Comparison of ENCODE assay signal across 8 cellular contexts in the genomic region with DNA sequence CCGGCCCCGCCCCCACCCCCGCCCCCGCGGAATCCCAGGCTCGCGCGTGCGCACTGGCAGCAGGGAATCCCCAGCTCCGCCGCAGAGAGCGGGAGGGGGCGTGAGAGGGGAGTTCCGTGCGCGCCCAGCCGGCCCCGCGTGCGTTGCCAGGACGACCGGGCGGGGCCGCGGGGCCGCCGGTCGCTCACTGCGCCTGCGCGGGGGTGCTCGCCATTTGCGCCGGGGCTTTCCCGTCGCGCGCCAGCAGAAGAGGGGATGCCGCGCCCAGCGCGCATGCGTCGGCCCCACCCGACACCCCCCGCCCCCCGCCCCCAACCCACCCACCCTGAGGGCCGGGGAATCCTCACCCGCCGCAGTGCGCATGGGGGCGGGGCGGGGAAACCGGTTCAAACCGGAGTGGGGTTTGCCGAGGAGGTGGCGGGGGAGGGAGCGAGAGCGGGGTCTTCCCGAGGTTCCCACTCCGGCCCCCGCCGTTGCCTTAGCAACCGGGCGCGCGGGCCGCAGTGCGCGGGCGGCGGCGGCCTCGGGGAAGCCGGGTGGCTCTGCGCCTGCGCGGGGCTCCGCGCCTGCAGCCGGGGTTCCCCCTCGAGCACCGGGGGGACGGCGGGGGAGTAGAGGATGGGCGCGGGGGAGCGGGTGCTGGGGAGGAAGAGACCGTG. TPM values are rescaled to one million over a fixed set of nuclear protein-coding genes. Genes with fewer than 3 reads are reported as not detected.
A peak's percentile ranks its signal among the peaks of the same experiment; 100 is the strongest.
DNase-seq lines count a peak whose midpoint lies in the region; ATAC-seq and TF ChIP-seq lines count a peak whose summit lies in the region.

No MANE protein-coding gene starts in this region.

- intact Hi-C loops in uterus (cut with DNase I; ENCODE audit: low total_unique reads): loop anchor here (5.0 kb wide), 1 partner anchor 49 kb away; no protein-coding TSS in a partner anchor

- peaks cover 38% of the 10 kb centered on the region for H3K4me1 Mint-ChIP-seq in T-helper 17 cell

- peak; percentile 100 for DNase-seq in GM13977 (ENCODE audit: low spot score)
- peak; percentile 69 for DNase-seq in NCI-H187 treated with DMSO at 0.1 percent for 48 hours (lab: John Stamatoyannopoulos, UW)
- DNase-seq in T-helper 17 cell: peak; percentile 96 to 99 (median 98)
- peak; percentile 90 for DNase-seq in amniotic stem cell (lab: John Stamatoyannopoulos, UW)
- DNase-seq in right atrium auricular region (ENCODE audit: low spot score): peak; percentile 87
- DNase-seq in uterus: peak; percentile 89 to 93

- H3K27me3 ChIP-seq in right atrium auricular region: peaks cover 16 to 27% of the 10 kb centered on the region in 2 donors
- peaks cover 31% of the 10 kb centered on the region for H3K27me3 ChIP-seq in rectal smooth muscle tissue (ENCODE audit: control insufficient read depth, insufficient read depth, low read length)
- H3K27me3 ChIP-seq in uterus: peaks cover 16 to 25% of the 10 kb centered on the region in 2 donors

- peak overlapping the region; percentile 88 for H3K4me3 Mint-ChIP-seq in T-helper 17 cell

- peak overlapping the region; percentile 43 to 70 for H3K27ac ChIP-seq in right atrium auricular region
- H3K27ac ChIP-seq in rectal smooth muscle tissue (ENCODE audit: low read depth, low read length): no peak overlapping the region
- peak overlapping the region; percentile 78 to 80 for H3K27ac ChIP-seq in uterus

- TF ChIP-seq POLR2A in uterus (IDR thresholded peaks at IDR 0.05): no peak

- TF ChIP-seq CTCF in GM13977 (IDR thresholded peaks at IDR 0.05; ENCODE audit: extremely low read depth, insufficient read depth, missing control alignments): no peak
- no peak for TF ChIP-seq CTCF in right atrium auricular region (IDR thresholded peaks at IDR 0.05)
- TF ChIP-seq CTCF in uterus (IDR thresholded peaks at IDR 0.05): peak in 1 of 4 experiments; percentile 13

- peaks cover 24% of the 10 kb centered on the region for H3K27me3 Mint-ChIP-seq in T-helper 17 cell

- ATAC-seq in HG02970 (IDR thresholded peaks at IDR 0.05; ENCODE audit: low FRiP score, unreplicated experiment) (peak; percentile 61), T-helper 17 cell (peak; percentile 77)

- peaks cover 4% of the 10 kb centered on the region for H3K36me3 Mint-ChIP-seq in T-helper 17 cell (ENCODE audit: low read depth)

- H3K4me3 ChIP-seq in right atrium auricular region (peak overlapping the region; percentile 77 to 83), rectal smooth muscle tissue (ENCODE audit: low read length) (peak overlapping the region; percentile 70), uterus (peak overlapping the region; percentile 50 to 83)

- H3K36me3 ChIP-seq in right atrium auricular region (peaks cover 6% of the 10 kb centered on the region), rectal smooth muscle tissue (ENCODE audit: control insufficient read depth, insufficient read depth, low read length) (no peaks in the 10 kb centered on the region), uterus (no peaks in the 10 kb centered on the region)

- in situ Hi-C loops in GM13977 (cut with MboI; ENCODE audit: low pct_unique_long_range_greater_than_20kb, low sequenced_read_pairs, unreplicated experiment): loop anchor here (25.0 kb wide), 1 partner anchor 114 kb away; no protein-coding TSS in a partner anchor

- peak overlapping the region; percentile 99 for H3K27ac Mint-ChIP-seq in T-helper 17 cell

- H3K9ac ChIP-seq in rectal smooth muscle tissue (ENCODE audit: low read length): no peak overlapping the region

- H3K9me3 ChIP-seq in T-helper 17 cell (ENCODE audit: control insufficient read depth, low read length, poor library complexity, severe bottlenecking) (no peaks in the 10 kb centered on the region), right atrium auricular region (no peaks in the 10 kb centered on the region), uterus (no peaks in the 10 kb centered on the region)

- H3K4me1 ChIP-seq in right atrium auricular region: peaks cover 0 to 53% of the 10 kb centered on the region in 2 donors
- H3K4me1 ChIP-seq in rectal smooth muscle tissue (ENCODE audit: control insufficient read depth, insufficient read depth, low read length): peaks cover 5% of the 10 kb centered on the region
- peaks cover 0 to 36% of the 10 kb centered on the region in 2 donors for H3K4me1 ChIP-seq in uterus

RNA-seq across cellular contexts. Expression of gene CCDC124, which starts 15.1 kb away (rescaled TPM):
- total RNA-seq in T-helper 17 cell: 10 to 100 TPM; 21.8 to 27.0 TPM
- 10 to 100 TPM; 56.7 to 65.5 TPM for total RNA-seq in right atrium auricular region
- total RNA-seq in uterus: 10 to 100 TPM; 23.6 to 37.2 (median 28.3) TPM

RNA-seq across cellular contexts. Expression of gene KCNN1, which starts 19.0 kb away (rescaled TPM):
- not detected for total RNA-seq in T-helper 17 cell
- total RNA-seq in right atrium auricular region: under 1 TPM; 0.56 to 0.63 TPM
- total RNA-seq in uterus: 1 to 10 TPM in 1 of 4 donors, not detected in 3; 1.9 TPM
